In genomic region chr2:206390181-206390580, GRCh38 we compare ENCODE assay signal across 9 cellular contexts. TPM values are rescaled to one million over a fixed set of nuclear protein-coding genes. Genes with fewer than 3 reads are reported as not detected.
"Had no signal": no experiment of that assay in that cellular context is flagged by ENCODE, and none has a peak within 500 bp of the region (broad histone marks: within the 10 kb centered on the region; RNA-seq: fewer than 3 reads in every experiment).

No MANE protein-coding gene starts in this region.

- H3K4me3 ChIP-seq: HAP-1 had no signal

- DNase-seq: GOT3, H7, HFFc6, KBM-7 had no signal

- H3K27ac ChIP-seq: HL-60 had no signal

- H3K36me3 ChIP-seq: HAP-1 had no signal

- H3K9me3 ChIP-seq: HAP-1 had no signal

- H3K4me1 Mint-ChIP-seq: IgD-negative memory B cell had no signal

- H3K36me3 Mint-ChIP-seq: IgD-negative memory B cell had no signal

- H3K27ac Mint-ChIP-seq: HFFc6, IgD-negative memory B cell had no signal

- ATAC-seq: HCT116, HepG2 had no signal

- H3K4me3 Mint-ChIP-seq: HFFc6, IgD-negative memory B cell had no signal

- H3K4me1 ChIP-seq: HAP-1 had no signal

RNA-seq across cellular contexts. Expression of gene ADAM23, which starts 53.2 kb away (rescaled TPM):
- polyA plus RNA-seq: HepG2, IgD-negative memory B cell had no signal
